16 cellular contexts compared by ENCODE assay signal in the genomic region with DNA sequence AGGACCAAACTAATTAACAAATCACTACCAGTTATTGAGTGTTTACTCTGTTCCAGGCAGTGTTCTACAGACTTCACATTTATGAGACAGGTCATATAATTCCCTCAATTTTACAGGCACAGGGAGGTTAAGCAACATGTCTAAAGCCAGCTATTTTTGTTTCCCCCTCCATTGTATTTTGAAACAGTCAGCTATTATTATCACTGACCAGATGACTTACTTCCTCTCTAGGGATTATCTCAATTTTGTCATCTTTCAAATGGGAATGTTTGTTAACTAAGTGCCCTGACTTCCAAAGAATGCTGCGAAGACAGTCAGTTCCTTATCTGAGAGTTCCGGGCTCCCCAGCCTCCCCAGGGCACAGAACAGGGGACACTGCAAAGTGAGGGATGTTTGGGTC. TPM values are rescaled to one million over a fixed set of nuclear protein-coding genes. Genes with fewer than 3 reads are reported as not detected.
DNase-seq lines count a peak whose midpoint lies in the region; ATAC-seq and TF ChIP-seq lines count a peak whose summit lies in the region.
"Had no signal": no experiment of that assay in that cellular context is flagged by ENCODE, and none has a peak within 500 bp of the region (broad histone marks: within the 10 kb centered on the region; RNA-seq: fewer than 3 reads in every experiment).

No MANE protein-coding gene starts in this region.

- POLR2A ChIA-PET in A673 (lab: Charles Lee; ENCODE audit: low non-redundant PET) = no interaction called here

- DNase-seq in AG10803 (ENCODE audit: low read depth) (peak; percentile 31), KBM-7 (peak; percentile 26), SIG-M5 treated with dmso at 0.1 percent for 504 hours (lab: John Stamatoyannopoulos, UW; ENCODE audit: unreplicated experiment) (peak; percentile 83), NCI-H1092 treated with DMSO at 0.1 percent for 48 hours (lab: John Stamatoyannopoulos, UW) (no peak), activated T-cell treated with anti-CD3 and anti-CD28 coated beads for 4 hours (no peak), A673 (ENCODE audit: low spot score) (no peak)
- DNase-seq: activated CD4-positive, alpha-beta T cell treated with anti-CD3 and anti-CD28 coated beads for 4 hours; NCI-H2107; NCI-H82; SJCRH30; stimulated activated naive CD4-positive, alpha-beta T cell treated with Interleukin-2 at 50 U/mL for 16 hours had no signal

- TF ChIP-seq EP300 in gastroesophageal sphincter (IDR thresholded peaks at IDR 0.05) = no peak

- TF ChIP-seq CTCF in AG10803 (conservative IDR thresholded peaks at IDR 0.05; ENCODE audit: low read length) (no peak), gastroesophageal sphincter (IDR thresholded peaks at IDR 0.05) (no peak), A673 (conservative IDR thresholded peaks at IDR 0.05; ENCODE audit: low read depth, low read length) (no peak)

- H3K4me1 ChIP-seq in gastroesophageal sphincter (peaks cover 0 to 11% (median 0%) of the 10 kb centered on the region in 3 donors), A673 (ENCODE audit: insufficient read depth, low read length, poor library complexity, severe bottlenecking) (peaks cover 4% of the 10 kb centered on the region)
- H3K4me1 ChIP-seq: SJCRH30 had no signal

- CTCF ChIA-PET in A673 (lab: Charles Lee) = no interaction called here

- TF ChIP-seq POLR2A in gastroesophageal sphincter (IDR thresholded peaks at IDR 0.05) = no peak

- H3K36me3 ChIP-seq in gastroesophageal sphincter = no peaks in the 10 kb centered on the region
- H3K36me3 ChIP-seq in A673 (ENCODE audit: insufficient read depth, low read length, poor library complexity, severe bottlenecking) = no peaks in the 10 kb centered on the region
- H3K36me3 ChIP-seq: SJCRH30 had no signal

- BruUV-seq in A673 (replicated peaks; lab: Mats Ljungman, UMichigan) = no TSS peak

- H3K27ac ChIP-seq in gastroesophageal sphincter (no peak overlapping the region), A673 (ENCODE audit: low read depth, low read length, poor library complexity, severe bottlenecking) (no peak overlapping the region)
- H3K27ac ChIP-seq: parathyroid adenoma, SJCRH30 had no signal

- ATAC-seq in gastroesophageal sphincter (peak; percentile 24), HG03520 (IDR thresholded peaks at IDR 0.05; ENCODE audit: unreplicated experiment) (no peak)

- WGBS in gastroesophageal sphincter (ENCODE audit: low coverage in 1 of 2), 2 donors = no CpG with 5 or more reads among the region's 2 CpGs

- no peaks in the 10 kb centered on the region for H3K9me3 ChIP-seq in gastroesophageal sphincter
- H3K9me3 ChIP-seq in A673 (ENCODE audit: low read depth, low read length, poor library complexity, severe bottlenecking) = no peaks in the 10 kb centered on the region
- H3K9me3 ChIP-seq: SJCRH30 had no signal

- intact Hi-C loops in A673 (cut with micrococcal nuclease; ENCODE audit: unreplicated experiment) = no loop called here

- H3K27me3 ChIP-seq in gastroesophageal sphincter (peaks cover 33% of the 10 kb centered on the region), A673 (replicated peaks; ENCODE audit: insufficient read depth, low read depth, low read length, poor library complexity) (no peaks in the 10 kb centered on the region)

- H3K4me3 ChIP-seq in AG10803 (ENCODE audit: low read length) (no peak overlapping the region), gastroesophageal sphincter (no peak overlapping the region), A673 (ENCODE audit: low read depth, low read length, poor library complexity, severe bottlenecking) (no peak overlapping the region)
- H3K4me3 ChIP-seq: SJCRH30, smooth muscle cell had no signal

- in situ Hi-C loops in KBM-7 (cut with MboI; ENCODE audit: low pct_unique_long_range_greater_than_20kb, low sequenced_read_pairs) = no loop called here

RNA-seq across cellular contexts. Expression of a gene that starts 5.6 kb away (rescaled TPM):
- total RNA-seq in gastroesophageal sphincter = 10 to 100 TPM; 23.3 to 37.9 (median 36.8) TPM
- 34.5 and 37.7 TPM in 2 replicates for total RNA-seq in A673 (2021)

RNA-seq across cellular contexts. Expression of a gene that starts 7.8 kb away (rescaled TPM):
- total RNA-seq in gastroesophageal sphincter (not detected), A673 (2021) (not detected in 2 replicates)
- total RNA-seq: MCF 10A, SJCRH30, smooth muscle cell had no signal

RNA-seq across cellular contexts. Expression of a gene that starts 36.9 kb away (rescaled TPM):
- total RNA-seq in gastroesophageal sphincter = 1 to 10 TPM in 3 of 4 donors, not detected in 1; 2.6 to 3.6 (median 2.6) TPM
- total RNA-seq in A673 (2021) = 1.2 and 1.8 TPM in 2 replicates
- total RNA-seq: SJCRH30, smooth muscle cell had no signal

RNA-seq across cellular contexts. Expression of a gene that starts 44.2 kb away (rescaled TPM):
- total RNA-seq in gastroesophageal sphincter (100 to 1,000 TPM in 1 of 4 donors, 10 to 100 TPM in 3; 61.1 to 106 (median 87.9) TPM), A673 (2021) (168 and 183 TPM in 2 replicates)

RNA-seq across cellular contexts. Expression of a gene that starts 55.3 kb away (rescaled TPM):
- total RNA-seq in gastroesophageal sphincter (10 to 100 TPM in 3 of 4 donors, 1 to 10 TPM in 1; 9.8 to 23.5 (median 21.2) TPM), A673 (2021) (25.9 and 26.1 TPM in 2 replicates)

Comparison
In these comparisons a context has a peak if more than half of its experiments do, and no peak if none do; other contexts are left out.
1. DNase-seq: peak in AG10803 (single experiment), KBM-7 (single experiment) and SIG-M5 treated with dmso at 0.1 percent for 504 hours (single experiment); none in NCI-H1092 treated with DMSO at 0.1 percent for 48 hours (single experiment), activated T-cell treated with anti-CD3 and anti-CD28 coated beads for 4 hours (single experiment) and A673 (single experiment).